In the genomic region with DNA sequence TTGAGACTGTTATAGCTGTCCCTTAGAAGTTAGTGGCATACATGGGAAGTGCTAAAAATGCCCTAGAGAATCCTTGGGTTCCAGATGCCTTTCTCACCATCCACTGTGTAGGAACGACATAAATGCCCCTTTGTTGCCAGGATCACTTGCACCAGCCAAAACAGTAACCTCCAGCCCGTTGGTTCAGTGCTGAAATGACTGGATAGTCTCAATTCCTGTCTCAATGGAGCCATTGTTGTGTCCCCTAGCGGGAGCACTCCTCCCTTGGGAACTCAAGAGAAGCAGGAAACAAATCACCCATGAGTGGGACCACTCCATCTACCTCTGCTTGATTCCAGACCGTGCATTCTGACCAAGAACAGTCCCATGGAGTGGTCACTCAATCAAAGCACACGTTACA, we compare ENCODE assay signal across 11 cellular contexts.
"Had no signal": no experiment of that assay in that cellular context is flagged by ENCODE, and none has a peak within 500 bp of the region (broad histone marks: within the 10 kb centered on the region; RNA-seq: fewer than 3 reads in every experiment).

No MANE protein-coding gene starts in this region.

- FAIRE-seq: urothelium cell line had no signal

- DNase-seq: activated CD4-positive, alpha-beta T cell treated with anti-CD3 and anti-CD28 coated beads for 48 hours; activated naive CD4-positive, alpha-beta T cell treated with Interleukin-2 at 50 U/mL for 16 hours; activated naive CD8-positive, alpha-beta T cell treated with anti-CD3 and anti-CD28 coated beads, Interleukin-2, amount 50 U/mL, for 24 hours; central memory CD4-positive, alpha-beta T cell; effector memory CD8-positive, alpha-beta T cell; immature natural killer cell; mammary epithelial cell; stimulated activated CD4-positive, alpha-beta T cell treated with anti-CD3 and anti-CD28 coated beads, Interleukin-4, amount 100 ng/mL, for 4 hours; stimulated activated naive CD8-positive, alpha-beta T cell treated with anti-CD3 and anti-CD28 coated beads, Interleukin-15, amount 100 ng/mL, for 72 hours; T-helper 1 cell had no signal
